ENCODE assay signal across 8 cellular contexts in genomic region chr18:55489742-55490055, GRCh38.
DNase-seq lines count a peak whose midpoint lies in the region; ATAC-seq and TF ChIP-seq lines count a peak whose summit lies in the region.

No MANE protein-coding gene starts in this region.

- peak; percentile 27 for DNase-seq in GM10266 (ENCODE audit: extremely low spot score)
- DNase-seq in activated naive CD8-positive, alpha-beta T cell treated with anti-CD3 and anti-CD28 coated beads for 36 hours: peak; percentile 50
- no peak for DNase-seq in hepatocyte (ENCODE audit: low spot score)
- DNase-seq in foreskin keratinocyte: no peak
- DNase-seq in HPDE6-E6E7 (ENCODE audit: extremely low spot score): no peak
- no peak for DNase-seq in spleen

- H2AFZ ChIP-seq in Loucy (ENCODE audit: low read length) (0 out of 2 replicates have a peak overlapping the region, but pooled peaks have one; percentile 13), hepatocyte (no peak overlapping the region)

- H3K9me3 Mint-ChIP-seq in activated naive CD8-positive, alpha-beta T cell treated with anti-CD3 and anti-CD28 coated beads for 36 hours: no peaks in the 10 kb centered on the region

- H3K27me3 ChIP-seq in Loucy (ENCODE audit: insufficient read depth, low read length, poor library complexity, severe bottlenecking) (no peaks in the 10 kb centered on the region), hepatocyte (no peaks in the 10 kb centered on the region), foreskin keratinocyte (no peaks in the 10 kb centered on the region), spleen (replicated peaks in 1 of 7) (no peaks in the 10 kb centered on the region)

- peak overlapping the region; percentile 87 for H3K27ac Mint-ChIP-seq in activated naive CD8-positive, alpha-beta T cell treated with anti-CD3 and anti-CD28 coated beads for 36 hours

- no peak for TF ChIP-seq POLR2A in spleen (IDR thresholded peaks at IDR 0.05)

- WGBS in hepatocyte (ENCODE audit: low lambda C conversion rate, missing lambda C conversion rate): 45% methylated on average over 8 of the region's 8 CpGs
- WGBS in spleen, 5 donors: 36 to 40% (median 37%) methylated on average over 8 of the region's 8 CpGs

- H3K9ac ChIP-seq in Loucy (ENCODE audit: low read depth, low read length, poor library complexity, severe bottlenecking): peak overlapping the region; percentile 33

- no peak for TF ChIP-seq CTCF in GM10266 (IDR thresholded peaks at IDR 0.05; ENCODE audit: control insufficient read depth, insufficient read depth, low read depth, missing control alignments)
- TF ChIP-seq CTCF in Loucy (conservative IDR thresholded peaks at IDR 0.05; ENCODE audit: low read length): no peak
- TF ChIP-seq CTCF in hepatocyte (IDR thresholded peaks at IDR 0.05; ENCODE audit: poor library complexity): no peak
- no peak for TF ChIP-seq CTCF in foreskin keratinocyte (conservative IDR thresholded peaks at IDR 0.05)
- TF ChIP-seq CTCF in spleen (IDR thresholded peaks at IDR 0.05 in 8 of 11, conservative IDR thresholded peaks at IDR 0.05 in 3 of 11): no peak

- intact Hi-C loops in spleen (cut with DNase I; ENCODE audit: low total_unique reads): no loop called here

- H3F3A ChIP-seq in Loucy (ENCODE audit: low read depth): no peaks in the 10 kb centered on the region

- H3K27me3 Mint-ChIP-seq in activated naive CD8-positive, alpha-beta T cell treated with anti-CD3 and anti-CD28 coated beads for 36 hours: peaks cover 28% of the 10 kb centered on the region

- H3K36me3 ChIP-seq in Loucy (ENCODE audit: insufficient read depth, low read length): no peaks in the 10 kb centered on the region
- H3K36me3 ChIP-seq in hepatocyte (replicated peaks; ENCODE audit: insufficient read depth, low read depth): no peaks in the 10 kb centered on the region
- no peaks in the 10 kb centered on the region for H3K36me3 ChIP-seq in spleen

- H3K4me1 ChIP-seq in Loucy (ENCODE audit: insufficient read depth, low read length, poor library complexity, severe bottlenecking): peaks cover 28% of the 10 kb centered on the region
- H3K4me1 ChIP-seq in hepatocyte (ENCODE audit: insufficient read depth): peaks cover 8% of the 10 kb centered on the region
- H3K4me1 ChIP-seq in foreskin keratinocyte: no peaks in the 10 kb centered on the region
- peaks cover 0 to 16% (median 8%) of the 10 kb centered on the region in 6 donors for H3K4me1 ChIP-seq in spleen

- H3K9me2 ChIP-seq in Loucy (replicated peaks; ENCODE audit: low read depth, low read length) (no peaks in the 10 kb centered on the region), hepatocyte (replicated peaks; ENCODE audit: insufficient read depth) (no peaks in the 10 kb centered on the region)

- H3K4me2 ChIP-seq in Loucy (ENCODE audit: low read depth, low read length, poor library complexity, severe bottlenecking): peak overlapping the region; percentile 70
- no peak overlapping the region for H3K4me2 ChIP-seq in hepatocyte

- H3K79me2 ChIP-seq in Loucy (ENCODE audit: insufficient read depth, low read length) (peaks cover 14% of the 10 kb centered on the region; the same call in 1 of the 2 replicates), hepatocyte (peaks cover 52% of the 10 kb centered on the region)

- H3K4me1 Mint-ChIP-seq in activated naive CD8-positive, alpha-beta T cell treated with anti-CD3 and anti-CD28 coated beads for 36 hours: peaks cover 19% of the 10 kb centered on the region

- H3K9me3 ChIP-seq in Loucy (ENCODE audit: insufficient read depth, low read depth, low read length): no peaks in the 10 kb centered on the region
- H3K9me3 ChIP-seq in hepatocyte (ENCODE audit: low read depth): no peaks in the 10 kb centered on the region
- no peaks in the 10 kb centered on the region for H3K9me3 ChIP-seq in spleen

- H4K20me1 ChIP-seq in Loucy (ENCODE audit: insufficient read depth, low read length, poor library complexity, severe bottlenecking): no peaks in the 10 kb centered on the region
- no peaks in the 10 kb centered on the region for H4K20me1 ChIP-seq in hepatocyte (ENCODE audit: insufficient read depth, poor library complexity, severe bottlenecking)

- no peaks in the 10 kb centered on the region for H3K36me3 Mint-ChIP-seq in activated naive CD8-positive, alpha-beta T cell treated with anti-CD3 and anti-CD28 coated beads for 36 hours

- peak; percentile 87 for ATAC-seq in GM21723 (IDR thresholded peaks at IDR 0.05; ENCODE audit: unreplicated experiment)
- no peak for ATAC-seq in foreskin keratinocyte

- H3K27ac ChIP-seq in hepatocyte: no peak overlapping the region
- H3K27ac ChIP-seq in foreskin keratinocyte: no peak overlapping the region
- no peak overlapping the region for H3K27ac ChIP-seq in spleen

- peak overlapping the region; percentile 1 for H3K4me3 Mint-ChIP-seq in activated naive CD8-positive, alpha-beta T cell treated with anti-CD3 and anti-CD28 coated beads for 36 hours

- peak overlapping the region; percentile 53 for H3K4me3 ChIP-seq in Loucy (ENCODE audit: low read length, poor library complexity, severe bottlenecking)
- H3K4me3 ChIP-seq in hepatocyte: no peak overlapping the region
- H3K4me3 ChIP-seq in spleen: no peak overlapping the region

Comparison
In these comparisons a context has a peak if more than half of its experiments do, and no peak if none do; other contexts are left out.
1. DNase-seq: peak in GM10266 (single experiment) and activated naive CD8-positive, alpha-beta T cell treated with anti-CD3 and anti-CD28 coated beads for 36 hours (single experiment); none in hepatocyte (single experiment), foreskin keratinocyte (0 of 2), HPDE6-E6E7 (single experiment) and spleen (single experiment).